Comparison of ENCODE assay signal across 8 cellular contexts in genomic region chr6:108559097-108559883, GRCh38. TPM values are rescaled to one million over a fixed set of nuclear protein-coding genes. Genes with fewer than 3 reads are reported as not detected.
DNase-seq lines count a peak whose midpoint lies in the region; ATAC-seq, FAIRE-seq and TF ChIP-seq lines count a peak whose summit lies in the region.

No MANE protein-coding gene starts in this region.

- FAIRE-seq in pancreas (lab: Jason Lieb, UNC), result no peak

- WGBS in pancreas, 2 donors, result 0% methylated on average over 41 to 84 of the region's 84 CpGs
- WGBS in thyroid gland, 2 donors, result 0% methylated on average over 33 to 41 of the region's 84 CpGs

- TF ChIP-seq POLR2A in NB4 (IDR thresholded peaks at IDR 0.05; ENCODE audit: extremely low read depth, insufficient read length) (peak; percentile 50), thyroid gland (IDR thresholded peaks at IDR 0.05) (peak in 1 of 2 donors; percentile 97)

- POLR2A ChIA-PET in activated naive CD8-positive, alpha-beta T cell treated with anti-CD3 and anti-CD28 coated beads, Interleukin-2, amount 10 ng/mL, durations not matched to agents 7 days and 5 days (lab: Charles Lee), result interaction anchor here (0.8 to 3.1 kb wide), 14 partner anchors 9 to 823 kb away, joined by 3 to 18 read pairs (median 3); partner anchors contain the start of genes CD164, CEP57L1 and SESN1

- peak overlapping the region; percentile 92 for H3K4me3 Mint-ChIP-seq in activated naive CD8-positive, alpha-beta T cell treated with anti-CD3 and anti-CD28 coated beads, Interleukin-2, amount 10 ng/mL, durations not matched to agents 7 days and 5 days

- peaks cover 18% of the 10 kb centered on the region for H3K27me3 Mint-ChIP-seq in activated naive CD8-positive, alpha-beta T cell treated with anti-CD3 and anti-CD28 coated beads, Interleukin-2, amount 10 ng/mL, durations not matched to agents 7 days and 5 days

- H3K4me1 ChIP-seq in pancreas, result peaks cover 3 to 19% (median 13%) of the 10 kb centered on the region in 3 donors
- H3K4me1 ChIP-seq in thyroid gland, result peaks cover 20 to 28% of the 10 kb centered on the region in 2 donors

- H3K9me3 ChIP-seq in pancreas (no peaks in the 10 kb centered on the region), thyroid gland (no peaks in the 10 kb centered on the region)

- TF ChIP-seq CTCF in NB4 (IDR thresholded peaks at IDR 0.05; ENCODE audit: low read depth, low read length) (no peak), pancreas (IDR thresholded peaks at IDR 0.05) (no peak), thyroid gland (IDR thresholded peaks at IDR 0.05) (no peak)

- H3K27ac Mint-ChIP-seq in activated naive CD8-positive, alpha-beta T cell treated with anti-CD3 and anti-CD28 coated beads, Interleukin-2, amount 10 ng/mL, durations not matched to agents 7 days and 5 days, result peak overlapping the region; percentile 92

- H3K36me3 Mint-ChIP-seq in activated naive CD8-positive, alpha-beta T cell treated with anti-CD3 and anti-CD28 coated beads, Interleukin-2, amount 10 ng/mL, durations not matched to agents 7 days and 5 days, result peaks cover 8% of the 10 kb centered on the region

- peak overlapping the region; percentile 91 to 99 (median 96) for H3K27ac ChIP-seq in pancreas
- H3K27ac ChIP-seq in thyroid gland, result peak overlapping the region; percentile 99 to 100 (median 99)

- intact Hi-C loops in Right ventricle myocardium inferior (cut with DNase I), result loop anchor here (1.0 to 5.0 kb wide), 6 partner anchors 30 to 523 kb away; partner anchors contain the start of gene ARMC2
- intact Hi-C loops in pancreas (cut with DNase I), result loop anchor here in 2 of 3 donors (10.0 kb wide), 1 partner anchor 226 kb away; no protein-coding TSS in a partner anchor
- intact Hi-C loops in thyroid gland (cut with DNase I), result loop anchor here (5.0 to 10.0 kb wide), 2 partner anchors 278 to 536 kb away; partner anchors contain the start of genes CEP57L1 and SESN1

- H3K27me3 ChIP-seq in pancreas (no peaks in the 10 kb centered on the region), thyroid gland (no peaks in the 10 kb centered on the region)

- H3K9me3 Mint-ChIP-seq in activated naive CD8-positive, alpha-beta T cell treated with anti-CD3 and anti-CD28 coated beads, Interleukin-2, amount 10 ng/mL, durations not matched to agents 7 days and 5 days, result no peaks in the 10 kb centered on the region

- DNase-seq in EH (ENCODE audit: low read depth), result peak; percentile 90
- peak; percentile 72 for DNase-seq in H4 (ENCODE audit: low spot score)
- DNase-seq in NB4 (ENCODE audit: low read depth), result peak; percentile 89
- DNase-seq in SKM-1 treated with dmso at 0.1 percent for 144 hours (lab: John Stamatoyannopoulos, UW; ENCODE audit: unreplicated experiment), result peak; percentile 89
- peak; percentile 91 for DNase-seq in activated naive CD8-positive, alpha-beta T cell treated with anti-CD3 and anti-CD28 coated beads, Interleukin-2, amount 10 ng/mL, durations not matched to agents 7 days and 5 days
- DNase-seq in Right ventricle myocardium inferior (ENCODE audit: missing footprints), result peak; percentile 97
- DNase-seq in pancreas, result peak; percentile 90 to 96 (median 92)
- peak; percentile 95 for DNase-seq in thyroid gland

- H3K36me3 ChIP-seq in pancreas (no peaks in the 10 kb centered on the region), thyroid gland (peaks cover 0 to 4% of the 10 kb centered on the region in 2 donors)

- peak overlapping the region; percentile 82 for H3K4me3 ChIP-seq in NB4 (ENCODE audit: low read depth, low read length)
- H3K4me3 ChIP-seq in pancreas, result peak overlapping the region; percentile 87 to 97 (median 96)
- peak overlapping the region; percentile 94 to 96 (median 96) for H3K4me3 ChIP-seq in thyroid gland (replicated peaks in 1 of 3)

- H3K4me1 Mint-ChIP-seq in activated naive CD8-positive, alpha-beta T cell treated with anti-CD3 and anti-CD28 coated beads, Interleukin-2, amount 10 ng/mL, durations not matched to agents 7 days and 5 days, result peaks cover 27% of the 10 kb centered on the region

- ATAC-seq in activated naive CD8-positive, alpha-beta T cell treated with anti-CD3 and anti-CD28 coated beads, Interleukin-2, amount 10 ng/mL, durations not matched to agents 7 days and 5 days (ENCODE audit: low read depth), result peak; percentile 67
- ATAC-seq in Right ventricle myocardium inferior (peak; percentile 64), pancreas (peak; percentile 42 to 62 (median 48))

RNA-seq across cellular contexts. Expression of gene FOXO3, which starts 1.4 kb away (rescaled TPM):
- 6.2 and 7.2 TPM in 2 replicates for total RNA-seq in H4 (2014; rRNA removed; shearing (Covaris generic))
- total RNA-seq in activated naive CD8-positive, alpha-beta T cell treated with anti-CD3 and anti-CD28 coated beads, Interleukin-2, amount 10 ng/mL, durations not matched to agents 7 days and 5 days, result 10 to 100 TPM; 20.0 to 21.2 TPM
- total RNA-seq in Right ventricle myocardium inferior, result 32.3 TPM
- total RNA-seq in pancreas, result 10 to 100 TPM; 33.0 to 61.2 (median 41.7) TPM
- polyA plus RNA-seq in pancreas, result 10 to 100 TPM; 11.3 to 12.6 TPM
- total RNA-seq in thyroid gland, result 100 to 1,000 TPM in 1 of 4 donors, 10 to 100 TPM in 3; 61.8 to 103 (median 76.8) TPM

Comparison
In these comparisons a context has a peak if more than half of its experiments do, and no peak if none do; other contexts are left out.
1. Peak in every context shown above with its lines: DNase-seq, ATAC-seq, H3K4me3 ChIP-seq and H3K27ac ChIP-seq.